ENCODE assay signal across 8 cellular contexts in genomic region chr1:33349778-33350610, GRCh38. TPM values are rescaled to one million over a fixed set of nuclear protein-coding genes. Genes with fewer than 3 reads are reported as not detected.
DNase-seq lines count a peak whose midpoint lies in the region; ATAC-seq and TF ChIP-seq lines count a peak whose summit lies in the region.

No MANE protein-coding gene starts in this region.

- H3K27me3 ChIP-seq in HAP-1 (ENCODE audit: low read depth) = no peaks in the 10 kb centered on the region
- H3K27me3 ChIP-seq in MG63 = no peaks in the 10 kb centered on the region

- peak overlapping the region; percentile 99 for H3K9ac ChIP-seq in SK-N-MC (ENCODE audit: insufficient read length)

- no peak for TF ChIP-seq CTCF in omental fat pad (IDR thresholded peaks at IDR 0.05)

- DNase-seq in GF-D8 (lab: John Stamatoyannopoulos, UW) (peak; percentile 69), HAP-1 (ENCODE audit: low spot score in 2 of 2) (peak; percentile 77 to 88), MG63 (peak; percentile 87), SK-N-MC (ENCODE audit: low read depth, low spot score) (no peak), glomerular visceral epithelial cell (ENCODE audit: extremely low spot score) (peak; percentile 92), omental fat pad (ENCODE audit: low spot score) (peak; percentile 47)
- peak; percentile 81 for DNase-seq in activated naive CD4-positive, alpha-beta T cell treated with anti-CD3 and anti-CD28 coated beads, Interleukin-2, amount 50 U/mL, for 16 hours

- H3K27ac ChIP-seq in SK-N-MC = peak overlapping the region; percentile 94
- peak overlapping the region; percentile 84 for H3K27ac ChIP-seq in temporal lobe (ENCODE audit: low read depth, low read length)

- ATAC-seq in omental fat pad (ENCODE audit: low FRiP score) = peak; percentile 85

- no peaks in the 10 kb centered on the region for H3K9me3 ChIP-seq in HAP-1
- no peaks in the 10 kb centered on the region for H3K9me3 ChIP-seq in MG63
- H3K9me3 ChIP-seq in SK-N-MC (ENCODE audit: low read depth, low read length) = no peaks in the 10 kb centered on the region

- H3K4me1 ChIP-seq in HAP-1 = peaks cover 37% of the 10 kb centered on the region

- in situ Hi-C loops in HAP-1 (cut with MboI; ENCODE audit: low sequenced_read_pairs) = no loop called here

- H3K4me3 ChIP-seq in HAP-1 = peak overlapping the region; percentile 38
- peak overlapping the region; percentile 72 for H3K4me3 ChIP-seq in MG63
- H3K4me3 ChIP-seq in SK-N-MC = peak overlapping the region; percentile 99

- peaks cover 3% of the 10 kb centered on the region; the same call in 1 of the 2 replicates for H3K36me3 ChIP-seq in HAP-1 (replicated peaks)
- H3K36me3 ChIP-seq in MG63 = peaks cover 20% of the 10 kb centered on the region
- peaks cover 13% of the 10 kb centered on the region for H3K36me3 ChIP-seq in SK-N-MC (ENCODE audit: insufficient read depth, low read length)

RNA-seq across cellular contexts. Expression of gene A3GALT2, which starts 29.1 kb away (rescaled TPM):
- not detected in 2 replicates for total RNA-seq in MG63 (2014; rRNA removed; shearing (Covaris generic); ENCODE audit: low replicate concordance)
- total RNA-seq in omental fat pad = not detected
- not detected for total RNA-seq in temporal lobe

Comparison
In these comparisons a context has a peak if more than half of its experiments do, and no peak if none do; other contexts are left out.
1. H3K4me3 ChIP-seq: peak in every context shown above with its lines; median percentile 99 in SK-N-MC; 72 in MG63; 38 in HAP-1.